15 cellular contexts compared by ENCODE assay signal in the genomic region with DNA sequence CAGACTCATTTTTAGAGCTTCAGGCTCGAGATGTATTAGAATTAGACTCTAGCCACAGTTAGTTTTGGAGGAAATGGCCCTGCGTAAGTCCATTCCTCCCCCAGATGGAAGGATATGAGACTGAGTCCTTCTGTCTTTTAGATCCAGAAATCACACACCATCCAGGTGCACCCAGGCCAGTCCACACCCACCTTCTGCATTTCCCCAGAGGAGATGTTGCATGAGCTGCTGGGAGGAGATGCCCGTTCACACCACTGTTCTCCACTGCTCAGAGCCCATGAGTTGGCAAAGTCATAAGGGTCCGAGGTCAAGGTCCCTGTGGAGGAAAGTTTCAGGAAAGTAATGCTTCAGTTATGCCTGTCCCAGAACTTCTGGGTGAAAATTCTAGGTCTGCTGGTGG. TPM values are rescaled to one million over a fixed set of nuclear protein-coding genes. Genes with fewer than 3 reads are reported as not detected.
DNase-seq lines count a peak whose midpoint lies in the region; ATAC-seq and TF ChIP-seq lines count a peak whose summit lies in the region.
"Had no signal": no experiment of that assay in that cellular context is flagged by ENCODE, and none has a peak within 500 bp of the region (broad histone marks: within the 10 kb centered on the region; RNA-seq: fewer than 3 reads in every experiment).

No MANE protein-coding gene starts in this region.

- H3K4me3 Mint-ChIP-seq in CD14-positive monocyte (no peak overlapping the region), chondrocyte (ENCODE audit: unreplicated experiment) (no peak overlapping the region)
- H3K4me3 Mint-ChIP-seq: CD4-positive, alpha-beta T cell; H9 had no signal

- peaks cover 36% of the 10 kb centered on the region for H3K4me1 Mint-ChIP-seq in CD14-positive monocyte
- H3K4me1 Mint-ChIP-seq in chondrocyte (ENCODE audit: low read depth): peaks cover 29% of the 10 kb centered on the region

- no peak for TF ChIP-seq CTCF in CD14-positive monocyte (IDR thresholded peaks at IDR 0.05)
- TF ChIP-seq CTCF in chondrocyte (IDR thresholded peaks at IDR 0.05): no peak

- peaks cover 0 to 8% (median 5%) of the 10 kb centered on the region in 7 donors for H3K9me3 Mint-ChIP-seq in CD14-positive monocyte
- peaks cover 4% of the 10 kb centered on the region for H3K9me3 Mint-ChIP-seq in chondrocyte (ENCODE audit: low read depth)
- H3K9me3 Mint-ChIP-seq: CD4-positive, alpha-beta T cell had no signal

- H3K36me3 Mint-ChIP-seq in CD14-positive monocyte: peaks cover 2% of the 10 kb centered on the region in 2 donors
- H3K36me3 Mint-ChIP-seq in chondrocyte (ENCODE audit: low read depth): no peaks in the 10 kb centered on the region

- intact Hi-C loops in CD14-positive monocyte (cut with micrococcal nuclease): no loop called here
- intact Hi-C loops in sciatic nerve (cut with DNase I): no loop called here

- H3K27ac Mint-ChIP-seq in CD14-positive monocyte (no peak overlapping the region), chondrocyte (ENCODE audit: unreplicated experiment) (no peak overlapping the region)
- H3K27ac Mint-ChIP-seq: CD4-positive, alpha-beta T cell; H9 had no signal

- peak; percentile 27 for DNase-seq in CD14-positive monocyte (ENCODE audit: low spot score)
- peak; percentile 34 for DNase-seq in chondrocyte (ENCODE audit: low spot score)
- peak; percentile 59 for DNase-seq in mesenteric fat pad (ENCODE audit: low spot score)
- peak; percentile 19 for DNase-seq in sciatic nerve (ENCODE audit: low spot score)
- no peak for DNase-seq in activated naive CD4-positive, alpha-beta T cell (lab: John Stamatoyannopoulos, UW)
- DNase-seq in central memory CD4-positive, alpha-beta T cell: no peak
- DNase-seq in NCI-H226: no peak
- DNase-seq: BE2C; C1 segment of cervical spinal cord; CD4-positive, alpha-beta T cell; DMS153; DMS79; H9 had no signal

- peaks cover 2 to 14% (median 4%) of the 10 kb centered on the region in 3 donors for H3K27me3 Mint-ChIP-seq in CD14-positive monocyte (ENCODE audit: low read depth in 3 of 3)
- H3K27me3 Mint-ChIP-seq in chondrocyte (ENCODE audit: low read depth): no peaks in the 10 kb centered on the region

- ATAC-seq in sciatic nerve: no peak
- ATAC-seq: GM12878 had no signal

RNA-seq across cellular contexts. Expression of a gene that starts 29.2 kb away (rescaled TPM):
- under 1 TPM; 0.17 to 0.48 TPM for polyA plus RNA-seq in CD14-positive monocyte
- 0.05 to 0.08 TPM (median 0.07 TPM) in 3 replicates for total RNA-seq in chondrocyte
- total RNA-seq in mesenteric fat pad: 733 TPM
- 655 TPM for total RNA-seq in sciatic nerve
- total RNA-seq: Daoy had no signal

Comparison
In these comparisons a context has a peak if more than half of its experiments do, and no peak if none do; other contexts are left out.
1. DNase-seq: peak in CD14-positive monocyte (single experiment), chondrocyte (single experiment), mesenteric fat pad (single experiment) and sciatic nerve (single experiment); none in activated naive CD4-positive, alpha-beta T cell (0 of 4), central memory CD4-positive, alpha-beta T cell (single experiment) and NCI-H226 (single experiment).
2. RNA of a gene that starts 29.2 kb away (total RNA-seq): 733 TPM in mesenteric fat pad (single experiment) and 655 TPM in sciatic nerve (single experiment); 0.05 to 0.08 TPM in chondrocyte; every median in the first group is over 100 times any median in the second.